ENCODE assay signal across 1 cellular context in the genomic region with DNA sequence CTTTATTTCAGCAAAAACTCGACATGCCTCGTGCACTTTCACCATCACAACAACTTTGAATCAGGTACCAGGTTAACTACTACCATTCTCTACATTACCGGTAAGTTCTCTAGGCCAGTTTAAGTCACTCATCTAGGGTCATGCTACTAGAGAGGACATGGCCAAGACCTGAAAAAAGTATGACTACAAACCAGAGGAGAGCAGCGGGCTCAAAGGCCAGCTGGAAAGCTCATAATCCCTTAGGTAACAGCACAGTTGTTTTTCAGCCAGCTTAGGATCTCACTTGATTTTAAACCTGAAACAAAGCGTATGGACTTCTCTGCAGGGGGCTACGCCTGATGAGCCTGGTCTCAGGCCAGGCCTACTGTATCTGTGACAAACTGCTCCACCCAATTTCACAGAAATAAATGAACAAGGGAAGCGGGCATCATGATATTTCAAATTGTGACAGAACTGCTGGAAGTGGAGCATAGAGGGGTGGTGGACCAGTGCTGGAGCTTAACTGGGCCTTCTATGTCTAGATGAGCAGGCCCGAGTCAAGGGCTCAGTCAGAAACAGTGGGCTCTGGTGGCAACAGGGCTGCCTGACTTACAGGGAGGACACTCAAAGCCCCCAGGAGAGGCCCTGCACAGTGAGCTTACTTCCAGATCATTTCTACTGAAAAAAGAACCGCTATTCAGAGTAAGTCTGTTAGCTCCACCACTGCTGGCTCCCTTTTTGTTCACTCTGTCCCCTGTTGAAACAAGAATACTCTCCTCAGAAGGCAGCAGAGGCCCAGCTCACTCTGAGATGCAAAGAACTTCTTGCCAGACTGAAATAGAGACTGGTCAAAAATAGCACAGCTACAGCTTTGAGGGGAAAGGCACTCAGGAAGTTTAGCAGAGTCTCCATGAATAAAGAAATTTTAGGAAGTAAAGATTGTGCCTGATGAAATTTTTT.
TF ChIP-seq lines count a peak whose summit lies in the region.

No MANE protein-coding gene starts in this region.

TF ChIP-seq in IMR-90, 13 proteins besides CTCF, POLR2A, EP300 and RAD21 (continued from another document):
- TF ChIP-seq USF2 (IDR thresholded peaks at IDR 0.05; ENCODE audit: low read depth, low read length) (no peak), RFX5 (IDR thresholded peaks at IDR 0.05; ENCODE audit: low read depth, low read length) (no peak), MAFK (IDR thresholded peaks at IDR 0.05; ENCODE audit: low read depth, low read length) (no peak)
